8 cellular contexts compared by ENCODE assay signal in the genomic region with DNA sequence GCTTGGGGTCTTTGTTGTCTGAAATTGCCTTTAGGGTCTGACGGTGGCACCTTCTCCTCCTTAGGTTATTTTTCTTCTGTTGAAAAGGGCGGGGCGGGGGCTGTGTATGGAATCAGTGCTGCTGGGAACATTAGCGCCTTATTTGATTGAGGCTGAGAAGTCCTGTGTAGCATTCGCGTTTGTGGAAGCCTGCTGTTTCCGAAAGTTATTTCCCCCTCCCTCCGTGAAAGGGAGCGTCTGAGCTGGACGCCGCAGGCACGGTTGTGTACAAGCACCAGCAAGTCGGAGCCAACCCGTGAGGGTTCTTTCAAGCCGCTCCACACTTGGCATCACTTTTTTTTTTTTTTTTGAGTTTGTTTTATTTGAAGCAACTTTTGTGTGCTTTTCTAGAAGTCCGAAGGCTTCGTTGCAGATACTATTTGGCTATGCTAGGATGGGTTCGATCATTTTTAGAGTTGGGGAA. TPM values are rescaled to one million over a fixed set of nuclear protein-coding genes. Genes with fewer than 3 reads are reported as not detected.
DNase-seq lines count a peak whose midpoint lies in the region; ATAC-seq, FAIRE-seq and TF ChIP-seq lines count a peak whose summit lies in the region.

No MANE protein-coding gene starts in this region.

- peaks cover 23% of the 10 kb centered on the region for H3K4me1 ChIP-seq in mononuclear cell (ENCODE audit: insufficient read depth, low read length)

- peak; percentile 48 for DNase-seq in NCI-H446 treated with DMSO at 0.1 percent for 48 hours (lab: John Stamatoyannopoulos, UW)
- peak; percentile 68 for DNase-seq in activated CD8-positive, alpha-beta T cell treated with anti-CD3 and anti-CD28 coated beads, Interleukin-2, amount 10 ng/mL, durations not matched to agents 7 days and 5 days
- DNase-seq in effector CD8-positive, alpha-beta T cell (lab: John Stamatoyannopoulos, UW), result peak; percentile 24
- peak in 5 of 6 experiments; percentile 29 to 62 (median 39) for DNase-seq in stimulated activated naive CD4-positive, alpha-beta T cell (lab: John Stamatoyannopoulos, UW)
- no peak for DNase-seq in erythroblast (lab: John Stamatoyannopoulos, UW)

- CTCF ChIA-PET in activated CD8-positive, alpha-beta T cell treated with anti-CD3 and anti-CD28 coated beads, Interleukin-2, amount 10 ng/mL, durations not matched to agents 7 days and 5 days (lab: Charles Lee), result interaction anchor here (0.9 to 3.4 kb wide), 5 partner anchors 10 to 171 kb away, joined by 3 to 18 read pairs (median 4); no protein-coding TSS in a partner anchor

- TF ChIP-seq POLR2A in erythroblast (IDR thresholded peaks at IDR 0.05; ENCODE audit: low read length), result no peak

- peak; percentile 33 for ATAC-seq in HG02678 (IDR thresholded peaks at IDR 0.05; ENCODE audit: unreplicated experiment)
- peak; percentile 41 for ATAC-seq in activated CD8-positive, alpha-beta T cell treated with anti-CD3 and anti-CD28 coated beads, Interleukin-2, amount 10 ng/mL, durations not matched to agents 7 days and 5 days

- POLR2A ChIA-PET in activated CD8-positive, alpha-beta T cell treated with anti-CD3 and anti-CD28 coated beads, Interleukin-2, amount 10 ng/mL, durations not matched to agents 7 days and 5 days (lab: Charles Lee), result interaction anchor here (0.6 to 3.8 kb wide), 7 partner anchors 10 to 210 kb away, joined by 3 to 43 read pairs (median 4); no protein-coding TSS in a partner anchor

- peak overlapping the region; percentile 57 for H3K4me3 ChIP-seq in mononuclear cell (ENCODE audit: low read length)

- peaks cover 36% of the 10 kb centered on the region for H3K27me3 ChIP-seq in mononuclear cell (ENCODE audit: insufficient read depth, low read length)

- no peaks in the 10 kb centered on the region for H3K9me3 Mint-ChIP-seq in activated CD8-positive, alpha-beta T cell treated with anti-CD3 and anti-CD28 coated beads, Interleukin-2, amount 10 ng/mL, durations not matched to agents 7 days and 5 days (ENCODE audit: insufficient read depth)

- H3K27ac Mint-ChIP-seq in activated CD8-positive, alpha-beta T cell treated with anti-CD3 and anti-CD28 coated beads, Interleukin-2, amount 10 ng/mL, durations not matched to agents 7 days and 5 days, result peak overlapping the region; percentile 86

- no peaks in the 10 kb centered on the region for H3K9me3 ChIP-seq in mononuclear cell (ENCODE audit: low read depth, low read length)

- peaks cover 2% of the 10 kb centered on the region for H3K27me3 Mint-ChIP-seq in activated CD8-positive, alpha-beta T cell treated with anti-CD3 and anti-CD28 coated beads, Interleukin-2, amount 10 ng/mL, durations not matched to agents 7 days and 5 days (ENCODE audit: low read depth)

- peak overlapping the region; percentile 91 for H3K4me3 Mint-ChIP-seq in activated CD8-positive, alpha-beta T cell treated with anti-CD3 and anti-CD28 coated beads, Interleukin-2, amount 10 ng/mL, durations not matched to agents 7 days and 5 days

- H3K36me3 Mint-ChIP-seq in activated CD8-positive, alpha-beta T cell treated with anti-CD3 and anti-CD28 coated beads, Interleukin-2, amount 10 ng/mL, durations not matched to agents 7 days and 5 days (ENCODE audit: low read depth), result peaks cover 26% of the 10 kb centered on the region

- peaks cover 47% of the 10 kb centered on the region for H3K4me1 Mint-ChIP-seq in activated CD8-positive, alpha-beta T cell treated with anti-CD3 and anti-CD28 coated beads, Interleukin-2, amount 10 ng/mL, durations not matched to agents 7 days and 5 days (ENCODE audit: low read depth)

- FAIRE-seq in G401.6 (lab: Jason Lieb, UNC), result peak; percentile 66

RNA-seq across cellular contexts. Expression of gene SYNE2, which starts 1.1 kb away (rescaled TPM):
- 100 to 1,000 TPM; 198 to 206 TPM for total RNA-seq in activated CD8-positive, alpha-beta T cell treated with anti-CD3 and anti-CD28 coated beads, Interleukin-2, amount 10 ng/mL, durations not matched to agents 7 days and 5 days
- total RNA-seq in mononuclear cell, result 131 TPM

Comparison
In these comparisons a context has a peak if more than half of its experiments do, and no peak if none do; other contexts are left out.
1. DNase-seq: peak in NCI-H446 treated with DMSO at 0.1 percent for 48 hours (single experiment), activated CD8-positive, alpha-beta T cell treated with anti-CD3 and anti-CD28 coated beads, Interleukin-2, amount 10 ng/mL, durations not matched to agents 7 days and 5 days (single experiment), effector CD8-positive, alpha-beta T cell (single experiment) and stimulated activated naive CD4-positive, alpha-beta T cell (5 of 6); none in erythroblast (0 of 2).